Comparison of ENCODE assay signal across 2 cellular contexts in the genomic region with DNA sequence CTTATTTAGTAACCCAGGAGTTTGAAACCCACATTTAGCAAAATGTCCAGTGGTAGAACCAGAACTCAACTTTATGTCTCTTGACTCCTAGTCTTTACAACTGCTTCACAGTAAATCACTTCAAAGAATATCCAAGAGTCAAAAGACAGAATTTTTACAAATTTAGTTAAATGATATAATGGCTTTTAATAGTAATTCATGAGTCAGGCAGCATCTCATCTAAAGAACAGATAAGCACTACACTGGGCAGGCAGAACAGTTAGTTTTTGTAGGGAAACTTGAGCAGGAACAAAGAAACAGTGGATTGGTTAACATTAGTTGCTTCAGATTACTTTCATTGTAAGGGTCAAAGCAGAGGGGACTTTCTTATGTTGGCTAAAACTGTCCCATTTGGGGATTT.
TF ChIP-seq lines count a peak whose summit lies in the region.

No MANE protein-coding gene starts in this region.

TF ChIP-seq in GM23338, 12 proteins besides CTCF, POLR2A, EP300 and RAD21:
- TF ChIP-seq, protein P1, sequence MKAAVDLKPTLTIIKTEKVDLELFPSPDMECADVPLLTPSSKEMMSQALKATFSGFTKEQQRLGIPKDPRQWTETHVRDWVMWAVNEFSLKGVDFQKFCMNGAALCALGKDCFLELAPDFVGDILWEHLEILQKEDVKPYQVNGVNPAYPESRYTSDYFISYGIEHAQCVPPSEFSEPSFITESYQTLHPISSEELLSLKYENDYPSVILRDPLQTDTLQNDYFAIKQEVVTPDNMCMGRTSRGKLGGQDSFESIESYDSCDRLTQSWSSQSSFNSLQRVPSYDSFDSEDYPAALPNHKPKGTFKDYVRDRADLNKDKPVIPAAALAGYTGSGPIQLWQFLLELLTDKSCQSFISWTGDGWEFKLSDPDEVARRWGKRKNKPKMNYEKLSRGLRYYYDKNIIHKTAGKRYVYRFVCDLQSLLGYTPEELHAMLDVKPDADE (IDR thresholded peaks at IDR 0.05), result no peak
- TF ChIP-seq, protein P2, sequence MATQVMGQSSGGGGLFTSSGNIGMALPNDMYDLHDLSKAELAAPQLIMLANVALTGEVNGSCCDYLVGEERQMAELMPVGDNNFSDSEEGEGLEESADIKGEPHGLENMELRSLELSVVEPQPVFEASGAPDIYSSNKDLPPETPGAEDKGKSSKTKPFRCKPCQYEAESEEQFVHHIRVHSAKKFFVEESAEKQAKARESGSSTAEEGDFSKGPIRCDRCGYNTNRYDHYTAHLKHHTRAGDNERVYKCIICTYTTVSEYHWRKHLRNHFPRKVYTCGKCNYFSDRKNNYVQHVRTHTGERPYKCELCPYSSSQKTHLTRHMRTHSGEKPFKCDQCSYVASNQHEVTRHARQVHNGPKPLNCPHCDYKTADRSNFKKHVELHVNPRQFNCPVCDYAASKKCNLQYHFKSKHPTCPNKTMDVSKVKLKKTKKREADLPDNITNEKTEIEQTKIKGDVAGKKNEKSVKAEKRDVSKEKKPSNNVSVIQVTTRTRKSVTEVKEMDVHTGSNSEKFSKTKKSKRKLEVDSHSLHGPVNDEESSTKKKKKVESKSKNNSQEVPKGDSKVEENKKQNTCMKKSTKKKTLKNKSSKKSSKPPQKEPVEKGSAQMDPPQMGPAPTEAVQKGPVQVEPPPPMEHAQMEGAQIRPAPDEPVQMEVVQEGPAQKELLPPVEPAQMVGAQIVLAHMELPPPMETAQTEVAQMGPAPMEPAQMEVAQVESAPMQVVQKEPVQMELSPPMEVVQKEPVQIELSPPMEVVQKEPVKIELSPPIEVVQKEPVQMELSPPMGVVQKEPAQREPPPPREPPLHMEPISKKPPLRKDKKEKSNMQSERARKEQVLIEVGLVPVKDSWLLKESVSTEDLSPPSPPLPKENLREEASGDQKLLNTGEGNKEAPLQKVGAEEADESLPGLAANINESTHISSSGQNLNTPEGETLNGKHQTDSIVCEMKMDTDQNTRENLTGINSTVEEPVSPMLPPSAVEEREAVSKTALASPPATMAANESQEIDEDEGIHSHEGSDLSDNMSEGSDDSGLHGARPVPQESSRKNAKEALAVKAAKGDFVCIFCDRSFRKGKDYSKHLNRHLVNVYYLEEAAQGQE (IDR thresholded peaks at IDR 0.05; ENCODE audit: unreplicated experiment), result no peak
- TF ChIP-seq, protein P3, sequence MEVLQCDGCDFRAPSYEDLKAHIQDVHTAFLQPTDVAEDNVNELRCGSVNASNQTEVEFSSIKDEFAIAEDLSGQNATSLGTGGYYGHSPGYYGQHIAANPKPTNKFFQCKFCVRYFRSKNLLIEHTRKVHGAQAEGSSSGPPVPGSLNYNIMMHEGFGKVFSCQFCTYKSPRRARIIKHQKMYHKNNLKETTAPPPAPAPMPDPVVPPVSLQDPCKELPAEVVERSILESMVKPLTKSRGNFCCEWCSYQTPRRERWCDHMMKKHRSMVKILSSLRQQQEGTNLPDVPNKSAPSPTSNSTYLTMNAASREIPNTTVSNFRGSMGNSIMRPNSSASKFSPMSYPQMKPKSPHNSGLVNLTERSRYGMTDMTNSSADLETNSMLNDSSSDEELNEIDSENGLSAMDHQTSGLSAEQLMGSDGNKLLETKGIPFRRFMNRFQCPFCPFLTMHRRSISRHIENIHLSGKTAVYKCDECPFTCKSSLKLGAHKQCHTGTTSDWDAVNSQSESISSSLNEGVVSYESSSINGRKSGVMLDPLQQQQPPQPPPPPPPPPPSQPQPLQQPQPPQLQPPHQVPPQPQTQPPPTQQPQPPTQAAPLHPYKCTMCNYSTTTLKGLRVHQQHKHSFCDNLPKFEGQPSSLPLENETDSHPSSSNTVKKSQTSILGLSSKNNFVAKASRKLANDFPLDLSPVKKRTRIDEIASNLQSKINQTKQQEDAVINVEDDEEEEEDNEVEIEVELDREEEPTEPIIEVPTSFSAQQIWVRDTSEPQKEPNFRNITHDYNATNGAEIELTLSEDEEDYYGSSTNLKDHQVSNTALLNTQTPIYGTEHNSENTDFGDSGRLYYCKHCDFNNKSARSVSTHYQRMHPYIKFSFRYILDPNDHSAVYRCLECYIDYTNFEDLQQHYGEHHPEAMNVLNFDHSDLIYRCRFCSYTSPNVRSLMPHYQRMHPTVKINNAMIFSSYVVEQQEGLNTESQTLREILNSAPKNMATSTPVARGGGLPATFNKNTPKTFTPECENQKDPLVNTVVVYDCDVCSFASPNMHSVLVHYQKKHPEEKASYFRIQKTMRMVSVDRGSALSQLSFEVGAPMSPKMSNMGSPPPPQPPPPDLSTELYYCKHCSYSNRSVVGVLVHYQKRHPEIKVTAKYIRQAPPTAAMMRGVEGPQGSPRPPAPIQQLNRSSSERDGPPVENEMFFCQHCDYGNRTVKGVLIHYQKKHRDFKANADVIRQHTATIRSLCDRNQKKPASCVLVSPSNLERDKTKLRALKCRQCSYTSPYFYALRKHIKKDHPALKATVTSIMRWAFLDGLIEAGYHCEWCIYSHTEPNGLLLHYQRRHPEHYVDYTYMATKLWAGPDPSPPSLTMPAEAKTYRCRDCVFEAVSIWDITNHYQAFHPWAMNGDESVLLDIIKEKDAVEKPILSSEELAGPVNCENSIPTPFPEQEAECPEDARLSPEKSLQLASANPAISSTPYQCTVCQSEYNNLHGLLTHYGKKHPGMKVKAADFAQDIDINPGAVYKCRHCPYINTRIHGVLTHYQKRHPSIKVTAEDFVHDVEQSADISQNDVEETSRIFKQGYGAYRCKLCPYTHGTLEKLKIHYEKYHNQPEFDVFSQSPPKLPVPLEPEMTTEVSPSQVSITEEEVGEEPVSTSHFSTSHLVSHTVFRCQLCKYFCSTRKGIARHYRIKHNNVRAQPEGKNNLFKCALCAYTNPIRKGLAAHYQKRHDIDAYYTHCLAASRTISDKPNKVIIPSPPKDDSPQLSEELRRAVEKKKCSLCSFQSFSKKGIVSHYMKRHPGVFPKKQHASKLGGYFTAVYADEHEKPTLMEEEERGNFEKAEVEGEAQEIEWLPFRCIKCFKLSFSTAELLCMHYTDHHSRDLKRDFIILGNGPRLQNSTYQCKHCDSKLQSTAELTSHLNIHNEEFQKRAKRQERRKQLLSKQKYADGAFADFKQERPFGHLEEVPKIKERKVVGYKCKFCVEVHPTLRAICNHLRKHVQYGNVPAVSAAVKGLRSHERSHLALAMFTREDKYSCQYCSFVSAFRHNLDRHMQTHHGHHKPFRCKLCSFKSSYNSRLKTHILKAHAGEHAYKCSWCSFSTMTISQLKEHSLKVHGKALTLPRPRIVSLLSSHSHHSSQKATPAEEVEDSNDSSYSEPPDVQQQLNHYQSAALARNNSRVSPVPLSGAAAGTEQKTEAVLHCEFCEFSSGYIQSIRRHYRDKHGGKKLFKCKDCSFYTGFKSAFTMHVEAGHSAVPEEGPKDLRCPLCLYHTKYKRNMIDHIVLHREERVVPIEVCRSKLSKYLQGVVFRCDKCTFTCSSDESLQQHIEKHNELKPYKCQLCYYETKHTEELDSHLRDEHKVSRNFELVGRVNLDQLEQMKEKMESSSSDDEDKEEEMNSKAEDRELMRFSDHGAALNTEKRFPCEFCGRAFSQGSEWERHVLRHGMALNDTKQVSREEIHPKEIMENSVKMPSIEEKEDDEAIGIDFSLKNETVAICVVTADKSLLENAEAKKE (CRISPR knock-in tag; IDR thresholded peaks at IDR 0.05), result no peak
- TF ChIP-seq EZH2 (IDR thresholded peaks at IDR 0.05; ENCODE audit: low read depth, unreplicated experiment) (no peak), POLR2AphosphoS5 (IDR thresholded peaks at IDR 0.05; ENCODE audit: low read depth) (no peak)

TF ChIP-seq in IMR-90, 13 proteins besides CTCF, POLR2A, EP300 and RAD21:
- TF ChIP-seq BHLHE40 (IDR thresholded peaks at IDR 0.05; ENCODE audit: low read depth, low read length) (no peak), CHD1 (IDR thresholded peaks at IDR 0.05; ENCODE audit: low read depth, low read length) (no peak), MAZ (IDR thresholded peaks at IDR 0.05; ENCODE audit: borderline replicate concordance, low read depth, low read length) (no peak), FOS (IDR thresholded peaks at IDR 0.05; ENCODE audit: low read depth, low read length) (no peak), CEBPB (IDR thresholded peaks at IDR 0.05; ENCODE audit: low read depth, low read length) (no peak), SMC3 (IDR thresholded peaks at IDR 0.05; ENCODE audit: low read depth, low read length) (no peak), RFX5 (IDR thresholded peaks at IDR 0.05; ENCODE audit: low read depth, low read length) (no peak), NFE2L2 (IDR thresholded peaks at IDR 0.05; ENCODE audit: low read depth, low read length) (no peak), MXI1 (IDR thresholded peaks at IDR 0.05; ENCODE audit: borderline replicate concordance, low read depth, low read length) (no peak), RCOR1 (IDR thresholded peaks at IDR 0.05; ENCODE audit: insufficient replicate concordance, low read length) (no peak), MAFK (IDR thresholded peaks at IDR 0.05; ENCODE audit: low read depth, low read length) (no peak)
- TF ChIP-seq, protein P4, sequence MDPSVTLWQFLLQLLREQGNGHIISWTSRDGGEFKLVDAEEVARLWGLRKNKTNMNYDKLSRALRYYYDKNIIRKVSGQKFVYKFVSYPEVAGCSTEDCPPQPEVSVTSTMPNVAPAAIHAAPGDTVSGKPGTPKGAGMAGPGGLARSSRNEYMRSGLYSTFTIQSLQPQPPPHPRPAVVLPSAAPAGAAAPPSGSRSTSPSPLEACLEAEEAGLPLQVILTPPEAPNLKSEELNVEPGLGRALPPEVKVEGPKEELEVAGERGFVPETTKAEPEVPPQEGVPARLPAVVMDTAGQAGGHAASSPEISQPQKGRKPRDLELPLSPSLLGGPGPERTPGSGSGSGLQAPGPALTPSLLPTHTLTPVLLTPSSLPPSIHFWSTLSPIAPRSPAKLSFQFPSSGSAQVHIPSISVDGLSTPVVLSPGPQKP (IDR thresholded peaks at IDR 0.05; ENCODE audit: borderline replicate concordance, low read depth, low read length), result no peak
- TF ChIP-seq, protein P5, sequence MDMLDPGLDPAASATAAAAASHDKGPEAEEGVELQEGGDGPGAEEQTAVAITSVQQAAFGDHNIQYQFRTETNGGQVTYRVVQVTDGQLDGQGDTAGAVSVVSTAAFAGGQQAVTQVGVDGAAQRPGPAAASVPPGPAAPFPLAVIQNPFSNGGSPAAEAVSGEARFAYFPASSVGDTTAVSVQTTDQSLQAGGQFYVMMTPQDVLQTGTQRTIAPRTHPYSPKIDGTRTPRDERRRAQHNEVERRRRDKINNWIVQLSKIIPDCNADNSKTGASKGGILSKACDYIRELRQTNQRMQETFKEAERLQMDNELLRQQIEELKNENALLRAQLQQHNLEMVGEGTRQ (IDR thresholded peaks at IDR 0.05; ENCODE audit: low read depth, low read length), result no peak
TF ChIP-seq in IMR-90: peak in this region for 0.
